ENCODE assay signal across 8 cellular contexts in genomic region chr2:168490916-168491605, GRCh38. TPM values are rescaled to one million over a fixed set of nuclear protein-coding genes. Genes with fewer than 3 reads are reported as not detected.
DNase-seq lines count a peak whose midpoint lies in the region; ATAC-seq and TF ChIP-seq lines count a peak whose summit lies in the region.

No MANE protein-coding gene starts in this region.

- peak overlapping the region; percentile 37 for H2BK120ac ChIP-seq in mesendoderm (ENCODE audit: low read depth, low read length)

- H3K79me1 ChIP-seq in mesendoderm (ENCODE audit: low read length): peaks cover 8% of the 10 kb centered on the region

- peak overlapping the region; percentile 81 for H3K27ac Mint-ChIP-seq in activated naive CD8-positive, alpha-beta T cell
- H3K27ac Mint-ChIP-seq in progenitor cell of endocrine pancreas: no peak overlapping the region

- no peak overlapping the region for H4K5ac ChIP-seq in mesendoderm (ENCODE audit: low read length)

- no peak overlapping the region for H3K23ac ChIP-seq in mesendoderm (ENCODE audit: low read length)

- H2AK5ac ChIP-seq in mesendoderm (ENCODE audit: low read length): no peak overlapping the region

- no peak overlapping the region for H2BK5ac ChIP-seq in mesendoderm (ENCODE audit: low read length)

- no peaks in the 10 kb centered on the region for H3K36me3 ChIP-seq in mesendoderm (ENCODE audit: control insufficient read depth, insufficient read depth, low read length)

- DNase-seq in CD1c-positive myeloid dendritic cell (ENCODE audit: extremely low spot score) (peak; percentile 34), mesendoderm (peak; percentile 54), progenitor cell of endocrine pancreas (ENCODE audit: low spot score, unreplicated experiment) (no peak), T-helper 9 cell (no peak)

- peaks cover 74% of the 10 kb centered on the region for H3K4me1 Mint-ChIP-seq in activated naive CD8-positive, alpha-beta T cell (ENCODE audit: low read depth)
- H3K4me1 Mint-ChIP-seq in progenitor cell of endocrine pancreas (ENCODE audit: low read depth): peaks cover 36% of the 10 kb centered on the region

- TF ChIP-seq CTCF in progenitor cell of endocrine pancreas (IDR thresholded peaks at IDR 0.05; ENCODE audit: unreplicated experiment): no peak

- no peak overlapping the region for H4K8ac ChIP-seq in mesendoderm (ENCODE audit: low read depth, low read length)

- peaks cover 2% of the 10 kb centered on the region for H3K4me1 ChIP-seq in mesendoderm (ENCODE audit: control insufficient read depth, low read depth, low read length)

- peak overlapping the region; percentile 19 for H3K27ac ChIP-seq in mesendoderm (ENCODE audit: low read depth, low read length)

- no peaks in the 10 kb centered on the region for H3K27me3 Mint-ChIP-seq in activated naive CD8-positive, alpha-beta T cell
- no peaks in the 10 kb centered on the region for H3K27me3 Mint-ChIP-seq in progenitor cell of endocrine pancreas

- no peak overlapping the region for H3K4me2 ChIP-seq in mesendoderm (ENCODE audit: low read length)

- H3K9me3 Mint-ChIP-seq in activated naive CD8-positive, alpha-beta T cell (ENCODE audit: low read depth): peaks cover 4% of the 10 kb centered on the region
- H3K9me3 Mint-ChIP-seq in progenitor cell of endocrine pancreas (ENCODE audit: low read depth): peaks cover 6% of the 10 kb centered on the region

- H3K18ac ChIP-seq in mesendoderm (ENCODE audit: low read length): peak overlapping the region; percentile 96

- ATAC-seq in HG03432 (IDR thresholded peaks at IDR 0.05; ENCODE audit: unreplicated experiment): peak; percentile 17
- no peak for ATAC-seq in HG03439 (IDR thresholded peaks at IDR 0.05; ENCODE audit: unreplicated experiment)
- ATAC-seq in HG02840 (IDR thresholded peaks at IDR 0.05; ENCODE audit: low FRiP score, unreplicated experiment): no peak

- H3K27me3 ChIP-seq in mesendoderm (ENCODE audit: insufficient read depth, low read length, poor library complexity): no peaks in the 10 kb centered on the region

- WGBS in mesendoderm (ENCODE audit: extremely low coverage, insufficient coverage, low lambda C conversion rate): no CpG with 5 or more reads among the region's 4 CpGs

- H3K56ac ChIP-seq in mesendoderm (ENCODE audit: low read length): no peak overlapping the region

- peaks cover 4% of the 10 kb centered on the region for H3K79me2 ChIP-seq in mesendoderm (ENCODE audit: control insufficient read depth, insufficient read depth, low read length)

- peaks cover 21% of the 10 kb centered on the region for H3K36me3 Mint-ChIP-seq in activated naive CD8-positive, alpha-beta T cell
- H3K36me3 Mint-ChIP-seq in progenitor cell of endocrine pancreas (ENCODE audit: insufficient read depth): peaks cover 5% of the 10 kb centered on the region

- no peak overlapping the region for H3K4me3 ChIP-seq in mesendoderm (ENCODE audit: low read length)

- H3K4me3 Mint-ChIP-seq in activated naive CD8-positive, alpha-beta T cell: peak overlapping the region; percentile 82
- no peak overlapping the region for H3K4me3 Mint-ChIP-seq in progenitor cell of endocrine pancreas (ENCODE audit: low read depth)

- no peak overlapping the region for H3K9ac ChIP-seq in mesendoderm (ENCODE audit: low read length)

- peak overlapping the region; percentile 92 for H2BK15ac ChIP-seq in mesendoderm (replicated peaks; ENCODE audit: low read depth)

- H3K4ac ChIP-seq in mesendoderm (ENCODE audit: low read depth, low read length): no peak overlapping the region

RNA-seq across cellular contexts. Expression of gene CERS6, which starts 35.0 kb away (rescaled TPM):
- 19.8 TPM for polyA plus RNA-seq in mesendoderm (2013, experiment 1 of 2)
- polyA plus RNA-seq in mesendoderm (2013, experiment 2 of 2): 19.5 TPM
- total RNA-seq in progenitor cell of endocrine pancreas: 32.5 and 34.0 TPM in 2 replicates

Comparison
In these comparisons a context has a peak if more than half of its experiments do, and no peak if none do; other contexts are left out.
1. DNase-seq: peak in CD1c-positive myeloid dendritic cell (single experiment) and mesendoderm (single experiment); none in progenitor cell of endocrine pancreas (single experiment) and T-helper 9 cell (single experiment).